In the genomic region with DNA sequence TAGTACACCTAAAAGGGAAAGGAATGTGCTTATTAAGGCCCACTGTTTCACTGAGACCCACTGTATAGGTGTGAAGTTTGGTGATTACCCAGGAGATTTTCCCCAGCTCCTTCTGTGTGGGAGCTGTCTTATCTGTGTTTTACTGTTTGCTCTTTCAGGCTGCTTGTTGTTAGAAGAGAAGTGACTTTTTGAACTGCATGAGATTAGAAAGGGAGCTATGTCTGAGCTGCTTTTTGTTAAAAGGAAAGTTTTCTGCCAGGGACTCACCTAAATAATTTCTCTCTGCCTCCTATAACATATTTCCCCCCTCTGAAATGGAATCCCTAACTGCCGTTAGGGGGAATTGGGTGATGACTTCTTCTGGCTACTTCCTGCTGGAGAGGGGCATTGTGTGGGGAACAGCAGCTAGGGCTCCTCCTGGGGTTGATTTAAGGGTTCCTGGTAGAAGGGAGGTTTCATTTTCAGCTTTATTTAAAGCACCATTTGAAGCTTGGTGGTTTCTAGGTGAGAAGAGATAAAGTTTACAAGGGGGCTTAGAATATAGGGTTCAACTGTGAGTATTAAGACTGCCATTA, we compare ENCODE assay signal across 12 cellular contexts.
A peak's percentile ranks its signal among the peaks of the same experiment; 100 is the strongest.
DNase-seq lines count a peak whose midpoint lies in the region; ATAC-seq, FAIRE-seq and TF ChIP-seq lines count a peak whose summit lies in the region.
"Had no signal": no experiment of that assay in that cellular context is flagged by ENCODE, and none has a peak within 500 bp of the region (broad histone marks: within the 10 kb centered on the region; RNA-seq: fewer than 3 reads in every experiment).

No MANE protein-coding gene starts in this region.

- TF ChIP-seq CTCF in GM12878 (IDR thresholded peaks at IDR 0.05 in 2 of 3, conservative IDR thresholded peaks at IDR 0.05 in 1 of 3; ENCODE audit: control insufficient read depth in 2 of 3, extremely low read depth in 1 of 3, insufficient read depth in 1 of 3, low read depth in 3 of 3, low read length in 3 of 3) = no peak
- TF ChIP-seq CTCF in gastroesophageal sphincter (IDR thresholded peaks at IDR 0.05) = no peak
- TF ChIP-seq CTCF in GM20000 (IDR thresholded peaks at IDR 0.05; ENCODE audit: extremely low read depth, missing control alignments) = no peak

- CTCF ChIA-PET in GM12878 (lab: Yijun Ruan, JAX) = interaction anchor here (0.8 to 8.1 kb wide), 38 partner anchors 9 to 667 kb away, joined by 3 to 195 read pairs (median 6); a partner anchor contains a TSS

- 0% methylated on average over 1 of the region's 1 CpG for WGBS in GM12878 (ENCODE audit: insufficient coverage, insufficient replicate concordance, low lambda C conversion rate, missing lambda C conversion rate)
- WGBS in gastroesophageal sphincter (ENCODE audit: low coverage in 1 of 2), 2 donors = no CpG with 5 or more reads among the region's 1 CpG

- peak; percentile 39 for ATAC-seq in GM19463 (IDR thresholded peaks at IDR 0.05; ENCODE audit: unreplicated experiment)
- peak; percentile 44 for ATAC-seq in HG03066 (IDR thresholded peaks at IDR 0.05; ENCODE audit: low read depth, unreplicated experiment)
- peak; percentile 73 for ATAC-seq in GM12878
- ATAC-seq in gastroesophageal sphincter = no peak

- H3K9me3 ChIP-seq in GM12878 (replicated peaks; ENCODE audit: control insufficient read depth, insufficient read depth, low read length) = no peaks in the 10 kb centered on the region
- no peaks in the 10 kb centered on the region for H3K9me3 ChIP-seq in gastroesophageal sphincter
- no peaks in the 10 kb centered on the region for H3K9me3 ChIP-seq in effector memory CD4-positive, alpha-beta T cell (ENCODE audit: control insufficient read depth, low read length)
- H3K9me3 ChIP-seq: prostate gland had no signal

- SMC1A ChIA-PET in GM12878 (lab: Charles Lee; ENCODE audit: uncharacterized antibody, unreplicated experiment) = interaction anchor here (0.5 to 5.7 kb wide), 51 partner anchors 8 to 669 kb away, joined by 3 to 122 read pairs (median 6); a partner anchor contains a TSS

- peaks cover 35% of the 10 kb centered on the region for H3K4me1 ChIP-seq in GM12878 (ENCODE audit: control insufficient read depth, insufficient read depth, low read length)
- H3K4me1 ChIP-seq in gastroesophageal sphincter = no peaks in the 10 kb centered on the region
- no peaks in the 10 kb centered on the region for H3K4me1 ChIP-seq in effector memory CD4-positive, alpha-beta T cell (ENCODE audit: control insufficient read depth, insufficient read depth, low read length, poor library complexity, severe bottlenecking)
- H3K4me1 ChIP-seq: prostate gland had no signal

- peak overlapping the region; percentile 80 for H3K4me2 ChIP-seq in GM12878 (ENCODE audit: control insufficient read depth, insufficient read depth)

- FAIRE-seq in GM12892 (lab: Jason Lieb, UNC) = peak; percentile 27
- FAIRE-seq in GM12878 (lab: Jason Lieb, UNC) = no peak

- POLR2A ChIA-PET in GM12878 (lab: Charles Lee) = interaction anchor here (0.6 to 3.4 kb wide), 9 partner anchors 11 to 196 kb away, joined by 3 to 52 read pairs (median 3); a partner anchor contains a TSS

- RAD21 ChIA-PET in GM12878 (lab: Charles Lee; ENCODE audit: unreplicated experiment) = interaction anchor here (0.7 to 5.6 kb wide), 38 partner anchors 11 to 837 kb away, joined by 3 to 136 read pairs (median 4); a partner anchor contains a TSS

- no peak for DNase-seq in GM12892 (ENCODE audit: insufficient read length)
- DNase-seq in GM12878 (ENCODE audit: low read depth, low spot score) = peak; percentile 38
- DNase-seq in NCI-H510A treated with DMSO at 0.1 percent for 48 hours (lab: John Stamatoyannopoulos, UW) = no peak
- DNase-seq in GM20000 (ENCODE audit: low spot score) = no peak
- DNase-seq in effector memory CD4-positive, alpha-beta T cell = no peak
- DNase-seq: activated gamma-delta T cell treated with Interleukin-2 at 50 U/mL for 16 hours; CD4-positive, alpha-beta memory T cell; NCI-H510A had no signal

- H3K27ac ChIP-seq in GM12878 (ENCODE audit: control insufficient read depth, insufficient read depth) (peak overlapping the region; percentile 75), gastroesophageal sphincter (no peak overlapping the region)
- no peak overlapping the region for H3K27ac ChIP-seq in effector memory CD4-positive, alpha-beta T cell (ENCODE audit: insufficient read depth, low read length, poor library complexity, severe bottlenecking)

- TF ChIP-seq POLR2A in GM12892 (IDR thresholded peaks at IDR 0.05; ENCODE audit: low read depth, low read length) (no peak), GM12878 (IDR thresholded peaks at IDR 0.05; ENCODE audit: low read depth, low read length) (no peak), gastroesophageal sphincter (IDR thresholded peaks at IDR 0.05) (no peak)

- TF ChIP-seq EP300 in GM12878 (IDR thresholded peaks at IDR 0.05; ENCODE audit: borderline replicate concordance in 1 of 2, control insufficient read depth in 1 of 2, low read depth in 2 of 2, low read length in 2 of 2) = no peak
- TF ChIP-seq EP300 in gastroesophageal sphincter (IDR thresholded peaks at IDR 0.05) = no peak

- peak overlapping the region; percentile 23; the same call in 1 of the 2 replicates for H3K4me3 ChIP-seq in GM12878
- H3K4me3 ChIP-seq in gastroesophageal sphincter = no peak overlapping the region
- no peak overlapping the region for H3K4me3 ChIP-seq in effector memory CD4-positive, alpha-beta T cell (ENCODE audit: insufficient read depth, low read depth, low read length, poor library complexity, severe bottlenecking)
- H3K4me3 ChIP-seq: prostate gland had no signal

- H3K79me2 ChIP-seq in GM12878 (ENCODE audit: control insufficient read depth, insufficient read depth, low read length) = no peaks in the 10 kb centered on the region

- H3K27me3 ChIP-seq in GM12878 (replicated peaks in 1 of 2; ENCODE audit: control insufficient read depth in 2 of 2, insufficient read depth in 2 of 2, low read length in 1 of 2) = no peaks in the 10 kb centered on the region
- H3K27me3 ChIP-seq in gastroesophageal sphincter = no peaks in the 10 kb centered on the region
- no peaks in the 10 kb centered on the region for H3K27me3 ChIP-seq in effector memory CD4-positive, alpha-beta T cell (replicated peaks; ENCODE audit: control insufficient read depth, insufficient read depth, low read length, poor library complexity, severe bottlenecking)

- peak overlapping the region; percentile 79 for H2AFZ ChIP-seq in GM12878 (ENCODE audit: control insufficient read depth, low read depth, low read length)

- H3K36me3 ChIP-seq in GM12878 (ENCODE audit: control insufficient read depth in 2 of 2, insufficient read depth in 2 of 2, low read length in 1 of 2) (no peaks in the 10 kb centered on the region), gastroesophageal sphincter (no peaks in the 10 kb centered on the region)
- no peaks in the 10 kb centered on the region for H3K36me3 ChIP-seq in effector memory CD4-positive, alpha-beta T cell (ENCODE audit: control insufficient read depth, insufficient read depth, low read length)
- H3K36me3 ChIP-seq: prostate gland had no signal

- no peaks in the 10 kb centered on the region for H4K20me1 ChIP-seq in GM12878 (ENCODE audit: control insufficient read depth, insufficient read depth)

- H3K9ac ChIP-seq in GM12878 (ENCODE audit: control insufficient read depth, insufficient read depth, low read length) = peak overlapping the region; percentile 49

- no peak for TF ChIP-seq RAD21 in GM12878 (IDR thresholded peaks at IDR 0.05; ENCODE audit: insufficient read depth, low read depth, low read length)

- intact Hi-C loops in GM12878 (cut with micrococcal nuclease; ENCODE audit: unreplicated experiment) = loop anchor here (1.0 to 10.0 kb wide), 3 partner anchors 14 to 381 kb away; a partner anchor contains a TSS

- BruUV-seq in GM12878 (replicated peaks; lab: Mats Ljungman, UMichigan) = no TSS peak

- in situ Hi-C loops in GM12878 (cut with MboI) = no loop called here

TF ChIP-seq in GM12878, 131 proteins besides CTCF, POLR2A, EP300 and RAD21 (continues in another document):
- TF ChIP-seq RUNX3 (IDR thresholded peaks at IDR 0.05; ENCODE audit: low read length) (peak; percentile 51), ATF7 (IDR thresholded peaks at IDR 0.05; ENCODE audit: low read depth) (peak; percentile 68; the same call in 1 of the 2 replicates), IKZF1 (conservative IDR thresholded peaks at IDR 0.05) (peak; percentile 53), MEF2A (IDR thresholded peaks at IDR 0.05; ENCODE audit: insufficient read depth, low read depth, low read length) (0 out of 2 replicates have a peak, but pooled peaks have one; percentile 11), TCF3 (IDR thresholded peaks at IDR 0.05; ENCODE audit: borderline replicate concordance, insufficient read depth, low read depth, low read length) (no peak), EED (IDR thresholded peaks at IDR 0.05; ENCODE audit: low read depth) (0 out of 2 replicates have a peak, but pooled peaks have one; percentile 52), HDGF (IDR thresholded peaks at IDR 0.05) (0 out of 2 replicates have a peak, but pooled peaks have one; percentile 32), CREM (IDR thresholded peaks at IDR 0.05; ENCODE audit: low read depth) (no peak), WRNIP1 (IDR thresholded peaks at IDR 0.05; ENCODE audit: borderline replicate concordance, low read depth, low read length) (no peak), KAT2A (conservative IDR thresholded peaks at IDR 0.05; ENCODE audit: control insufficient read depth, low read depth, low read length) (no peak), NBN (IDR thresholded peaks at IDR 0.05) (peak; percentile 32; the same call in 1 of the 2 replicates)
- TF ChIP-seq, protein P1, sequence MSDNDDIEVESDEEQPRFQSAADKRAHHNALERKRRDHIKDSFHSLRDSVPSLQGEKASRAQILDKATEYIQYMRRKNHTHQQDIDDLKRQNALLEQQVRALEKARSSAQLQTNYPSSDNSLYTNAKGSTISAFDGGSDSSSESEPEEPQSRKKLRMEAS (IDR thresholded peaks at IDR 0.05; ENCODE audit: low read depth, low read length) = no peak
- TF ChIP-seq, protein P2, sequence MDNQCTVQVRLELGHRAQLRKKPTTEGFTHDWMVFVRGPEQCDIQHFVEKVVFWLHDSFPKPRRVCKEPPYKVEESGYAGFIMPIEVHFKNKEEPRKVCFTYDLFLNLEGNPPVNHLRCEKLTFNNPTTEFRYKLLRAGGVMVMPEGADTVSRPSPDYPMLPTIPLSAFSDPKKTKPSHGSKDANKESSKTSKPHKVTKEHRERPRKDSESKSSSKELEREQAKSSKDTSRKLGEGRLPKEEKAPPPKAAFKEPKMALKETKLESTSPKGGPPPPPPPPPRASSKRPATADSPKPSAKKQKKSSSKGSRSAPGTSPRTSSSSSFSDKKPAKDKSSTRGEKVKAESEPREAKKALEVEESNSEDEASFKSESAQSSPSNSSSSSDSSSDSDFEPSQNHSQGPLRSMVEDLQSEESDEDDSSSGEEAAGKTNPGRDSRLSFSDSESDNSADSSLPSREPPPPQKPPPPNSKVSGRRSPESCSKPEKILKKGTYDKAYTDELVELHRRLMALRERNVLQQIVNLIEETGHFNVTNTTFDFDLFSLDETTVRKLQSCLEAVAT (IDR thresholded peaks at IDR 0.05) = peak; percentile 31; the same call in 1 of the 2 replicates
